8 cellular contexts compared by ENCODE assay signal in genomic region chr13:30679483-30680330, GRCh38. TPM values are rescaled to one million over a fixed set of nuclear protein-coding genes. Genes with fewer than 3 reads are reported as not detected.
DNase-seq lines count a peak whose midpoint lies in the region; ATAC-seq and TF ChIP-seq lines count a peak whose summit lies in the region.

No MANE protein-coding gene starts in this region.

- TF ChIP-seq POLR2A in right lobe of liver (IDR thresholded peaks at IDR 0.05): no peak

- ATAC-seq in HG02973 (IDR thresholded peaks at IDR 0.05; ENCODE audit: unreplicated experiment) (peak; percentile 70), right lobe of liver (peak; percentile 48 to 66 (median 58)), aorta (ENCODE audit: low FRiP score) (peak; percentile 61)

- H3K27ac ChIP-seq in right lobe of liver (no peak overlapping the region), aorta (ENCODE audit: low read depth in 1 of 2, low read length in 2 of 2) (no peak overlapping the region)

- H3K36me3 Mint-ChIP-seq in MCF 10A (ENCODE audit: insufficient read depth, unreplicated experiment): no peaks in the 10 kb centered on the region

- CTCF ChIA-PET in MCF 10A (lab: Yijun Ruan, JAX): interaction anchor here (0.6 to 1.0 kb wide), 4 partner anchors 37 to 424 kb away, joined by 3 to 5 read pairs (median 4); no protein-coding TSS in a partner anchor

- H3K4me1 Mint-ChIP-seq in MCF 10A (ENCODE audit: insufficient read depth, unreplicated experiment): no peaks in the 10 kb centered on the region

- H3K27ac Mint-ChIP-seq in MCF 10A (ENCODE audit: low read depth, unreplicated experiment): no peak overlapping the region

- peak; percentile 12 for DNase-seq in NK-92 treated with Interleukin-12 subunit alpha and Interleukin-12 subunit beta, amount 100 ng/mL, for 24 hours (lab: John Stamatoyannopoulos, UW)
- DNase-seq in NK-92 (lab: John Stamatoyannopoulos, UW; ENCODE audit: unreplicated experiment) (no peak), RPMI7951 (ENCODE audit: low read depth) (peak; percentile 26), MCF 10A (ENCODE audit: unreplicated experiment) (peak; percentile 44), right lobe of liver (peak in 1 of 3 donors; percentile 19), aorta (no peak), pons (ENCODE audit: low spot score) (no peak)

- no peak overlapping the region for H3K4me3 Mint-ChIP-seq in MCF 10A (ENCODE audit: unreplicated experiment)

- no peaks in the 10 kb centered on the region for H3K36me3 ChIP-seq in right lobe of liver
- no peaks in the 10 kb centered on the region for H3K36me3 ChIP-seq in aorta (ENCODE audit: control insufficient read depth in 1 of 2, insufficient read depth in 2 of 2, low read length in 1 of 2)

- H3K9me3 Mint-ChIP-seq in MCF 10A (ENCODE audit: unreplicated experiment): no peaks in the 10 kb centered on the region

- H3K4me3 ChIP-seq in right lobe of liver: no peak overlapping the region
- H3K4me3 ChIP-seq in aorta (ENCODE audit: low read length in 2 of 2): no peak overlapping the region

- BruUV-seq in MCF 10A (replicated peaks; lab: Mats Ljungman, UMichigan): no TSS peak

- H3K4me1 ChIP-seq in right lobe of liver: no peaks in the 10 kb centered on the region
- no peaks in the 10 kb centered on the region for H3K4me1 ChIP-seq in aorta (ENCODE audit: control insufficient read depth in 1 of 2, insufficient read depth in 2 of 2, low read length in 2 of 2)

- TF ChIP-seq CTCF in MCF 10A (IDR thresholded peaks at IDR 0.05; ENCODE audit: unreplicated experiment): peak; percentile 41
- TF ChIP-seq CTCF in right lobe of liver (IDR thresholded peaks at IDR 0.05): peak; percentile 37 to 50 (median 44)

- 23% methylated on average over 9 of the region's 9 CpGs for WGBS in right lobe of liver (ENCODE audit: insufficient coverage, low coverage, low lambda C conversion rate, missing lambda C conversion rate)
- WGBS in aorta, 2 donors: 28 to 37% methylated on average over 9 of the region's 9 CpGs

- H3K9me3 ChIP-seq in right lobe of liver (no peaks in the 10 kb centered on the region), aorta (ENCODE audit: control insufficient read depth, low read length) (no peaks in the 10 kb centered on the region)

- intact Hi-C loops in MCF 10A (cut with micrococcal nuclease) (loop anchor here (1.0 to 10.0 kb wide), 4 partner anchors 63 to 335 kb away; no protein-coding TSS in a partner anchor), right lobe of liver (cut with DNase I) (loop anchor here in 1 of 2 donors (5.0 kb wide), 1 partner anchor 123 kb away; no protein-coding TSS in a partner anchor), aorta (cut with DNase I) (loop anchor here (5.0 to 10.0 kb wide), 3 partner anchors 113 to 365 kb away; no protein-coding TSS in a partner anchor)

- POLR2A ChIA-PET in MCF 10A (lab: Yijun Ruan, JAX): no interaction called here

- H3K27me3 ChIP-seq in right lobe of liver (no peaks in the 10 kb centered on the region), aorta (ENCODE audit: control insufficient read depth in 1 of 2, insufficient read depth in 2 of 2, low read length in 1 of 2) (no peaks in the 10 kb centered on the region)

- H3K27me3 Mint-ChIP-seq in MCF 10A (ENCODE audit: insufficient read depth, unreplicated experiment): no peaks in the 10 kb centered on the region

RNA-seq across cellular contexts. Expression of gene ALOX5AP, which starts 55.6 kb away (rescaled TPM):
- 6.1 and 8.5 TPM in 2 replicates for total RNA-seq in RPMI7951 (2014; rRNA removed; shearing (Covaris generic))
- total RNA-seq in MCF 10A (2022) (0.83 and 1.5 TPM in 2 replicates), right lobe of liver (1 to 10 TPM in 5 of 6 experiments, under 1 TPM in 1; 0.53 to 6.7 (median 3.7) TPM), aorta (10 to 100 TPM; 31.6 to 37.7 TPM)
- polyA plus RNA-seq in aorta: 10 to 100 TPM in 1 of 2 donors, 1 to 10 TPM in 1; 7.1 to 35.4 TPM

Comparison
In these comparisons a context has a peak if more than half of its experiments do, and no peak if none do; other contexts are left out.
1. DNase-seq: peak in NK-92 treated with Interleukin-12 subunit alpha and Interleukin-12 subunit beta, amount 100 ng/mL, for 24 hours (single experiment), RPMI7951 (single experiment) and MCF 10A (single experiment); none in NK-92 (single experiment), aorta (0 of 2) and pons (single experiment).
2. Peak in every context shown above with its lines, with median percentiles within 50 percentile points of each other: ATAC-seq.